Comparison of ENCODE assay signal across 35 cellular contexts in the genomic region with DNA sequence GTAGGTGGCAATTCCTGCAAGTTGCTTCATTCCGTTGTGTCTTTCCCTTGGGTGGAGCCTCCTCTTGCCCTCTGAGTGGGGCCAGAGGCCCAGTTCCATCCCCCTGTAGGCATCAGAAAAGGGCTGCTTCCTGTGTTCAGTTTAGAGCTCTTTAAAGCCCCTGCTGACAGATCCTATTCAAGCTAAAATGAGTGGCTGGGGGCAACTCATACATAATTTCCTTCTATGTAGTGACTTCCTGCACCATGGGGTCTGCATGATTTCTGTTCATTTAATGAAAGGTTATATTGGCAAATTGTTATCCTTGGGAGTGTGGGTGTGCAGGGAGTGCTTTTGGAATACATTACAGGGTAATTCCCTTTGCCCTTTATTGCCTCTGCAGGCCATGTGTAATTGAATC. TPM values are rescaled to one million over a fixed set of nuclear protein-coding genes. Genes with fewer than 3 reads are reported as not detected.
"Had no signal": no experiment of that assay in that cellular context is flagged by ENCODE, and none has a peak within 500 bp of the region (broad histone marks: within the 10 kb centered on the region; RNA-seq: fewer than 3 reads in every experiment).

No MANE protein-coding gene starts in this region.

- H3K27me3 ChIP-seq: adrenal gland, body of pancreas, breast epithelium had no signal

- H2AFZ ChIP-seq: PC-9 had no signal

- H3K4me1 ChIP-seq: adrenal gland, breast epithelium had no signal

- H3K9me3 Mint-ChIP-seq: activated naive CD4-positive, alpha-beta T cell treated with anti-CD3 and anti-CD28 coated beads, Interleukin-2, amount 50 U/mL, for 24 hours had no signal

- H3K4me2 ChIP-seq: PC-9 had no signal

- ATAC-seq: activated CD8-positive, alpha-beta T cell treated with anti-CD3 and anti-CD28 coated beads for 36 hours; K562; Right ventricle myocardium inferior had no signal

- H3K27me3 Mint-ChIP-seq: activated CD8-positive, alpha-beta T cell treated with anti-CD3 and anti-CD28 coated beads for 36 hours; activated naive CD4-positive, alpha-beta T cell treated with anti-CD3 and anti-CD28 coated beads, Interleukin-2, amount 50 U/mL, for 24 hours; activated naive CD8-positive, alpha-beta T cell treated with anti-CD3 and anti-CD28 coated beads, Interleukin-2, amount 10 ng/mL, durations not matched to agents 7 days and 5 days; activated T-cell treated with anti-CD3 and anti-CD28 coated beads, Interleukin-2, amount 50 U/mL, for 24 hours had no signal

- H3K9me3 ChIP-seq: adrenal gland had no signal

- H3K36me3 Mint-ChIP-seq: activated naive CD4-positive, alpha-beta T cell treated with anti-CD3 and anti-CD28 coated beads, Interleukin-2, amount 50 U/mL, for 24 hours; activated naive CD8-positive, alpha-beta T cell treated with anti-CD3 and anti-CD28 coated beads, Interleukin-2, amount 10 ng/mL, durations not matched to agents 7 days and 5 days had no signal

- H3K27ac Mint-ChIP-seq: activated CD8-positive, alpha-beta T cell treated with anti-CD3 and anti-CD28 coated beads for 36 hours; activated naive CD4-positive, alpha-beta T cell treated with anti-CD3 and anti-CD28 coated beads, Interleukin-2, amount 50 U/mL, for 24 hours; activated naive CD8-positive, alpha-beta T cell treated with anti-CD3 and anti-CD28 coated beads, Interleukin-2, amount 10 ng/mL, durations not matched to agents 7 days and 5 days; activated T-cell treated with anti-CD3 and anti-CD28 coated beads, Interleukin-2, amount 50 U/mL, for 24 hours; activated T-helper 2 cell treated with anti-CD3 and anti-CD28 coated beads, Interferon-gamma antibody, Interleukin-2, Interleukin-4, amounts not matched to agents 10 μg/mL and 5 μg/mL and 100 μg/mL, durations not matched to agents 14 hours and 24 hours and 36 hours had no signal

- H3K4me3 ChIP-seq: adrenal gland, body of pancreas, breast epithelium, K562, PC-9 had no signal

- H3K27ac ChIP-seq: adrenal gland, breast epithelium, PC-9, RWPE1, VCaP had no signal

- H3K36me3 ChIP-seq: adrenal gland, breast epithelium had no signal

- FAIRE-seq: astrocyte, K562, RCC 7860 had no signal

- H3K4me1 Mint-ChIP-seq: activated naive CD4-positive, alpha-beta T cell treated with anti-CD3 and anti-CD28 coated beads, Interleukin-2, amount 50 U/mL, for 24 hours; activated naive CD8-positive, alpha-beta T cell treated with anti-CD3 and anti-CD28 coated beads, Interleukin-2, amount 10 ng/mL, durations not matched to agents 7 days and 5 days had no signal

- DNase-seq: activated CD4-positive, alpha-beta T cell treated with anti-CD3 and anti-CD28 coated beads for 1 hour; activated CD4-positive, alpha-beta T cell treated with anti-CD3 and anti-CD28 coated beads for 48 hours; activated CD4-positive, alpha-beta T cell treated with anti-CD3 and anti-CD28 coated beads, Interleukin-2, amount 50 U/mL, for 4 hours; activated CD4-positive, CD25-positive, alpha-beta regulatory T cell; activated CD8-positive, alpha-beta T cell treated with anti-CD3 and anti-CD28 coated beads for 36 hours; activated gamma-delta T cell; activated naive CD4-positive, alpha-beta T cell treated with Interleukin-2 at 50 U/mL for 16 hours; activated naive CD8-positive, alpha-beta T cell treated with anti-CD3 and anti-CD28 coated beads, Interleukin-2, amount 10 ng/mL, durations not matched to agents 7 days and 5 days; activated T-cell treated with anti-CD3 and anti-CD28 coated beads, Interleukin-2, amount 50 U/mL, for 24 hours; NCI-H1105 treated with DMSO at 0.1 percent for 48 hours; NCI-H1694 treated with DMSO at 0.1 percent for 48 hours; NCI-H2107; NCI-H2171; NCI-H226; NCI-H524 treated with DMSO at 0.1 percent for 48 hours; NCI-H774; PC-9; SIG-M5; SW 1271; T-helper 1 cell; T-helper 2 cell; T-helper 9 cell had no signal

- H3K4me3 Mint-ChIP-seq: activated CD8-positive, alpha-beta T cell treated with anti-CD3 and anti-CD28 coated beads for 36 hours; activated naive CD4-positive, alpha-beta T cell treated with anti-CD3 and anti-CD28 coated beads, Interleukin-2, amount 50 U/mL, for 24 hours; activated naive CD8-positive, alpha-beta T cell treated with anti-CD3 and anti-CD28 coated beads, Interleukin-2, amount 10 ng/mL, durations not matched to agents 7 days and 5 days; activated T-cell treated with anti-CD3 and anti-CD28 coated beads, Interleukin-2, amount 50 U/mL, for 24 hours had no signal

RNA-seq across cellular contexts. Expression of a gene that starts 52.5 kb away (rescaled TPM):
- total RNA-seq: activated CD8-positive, alpha-beta memory T cell treated with anti-CD3 and anti-CD28 coated beads for 36 hours; activated CD8-positive, alpha-beta T cell treated with anti-CD3 and anti-CD28 coated beads for 36 hours; activated naive CD8-positive, alpha-beta T cell treated with anti-CD3 and anti-CD28 coated beads, Interleukin-2, amount 10 ng/mL, durations not matched to agents 7 days and 5 days; activated T-helper 2 cell treated with anti-CD3 and anti-CD28 coated beads, Interferon-gamma antibody, Interleukin-2, Interleukin-4, amounts not matched to agents 10 μg/mL and 5 μg/mL and 100 μg/mL, durations not matched to agents 14 hours and 24 hours and 36 hours; cardiac septum; Right ventricle myocardium inferior had no signal
- polyA plus RNA-seq: K562 had no signal
